Comparison of ENCODE assay signal across 8 cellular contexts in the genomic region with DNA sequence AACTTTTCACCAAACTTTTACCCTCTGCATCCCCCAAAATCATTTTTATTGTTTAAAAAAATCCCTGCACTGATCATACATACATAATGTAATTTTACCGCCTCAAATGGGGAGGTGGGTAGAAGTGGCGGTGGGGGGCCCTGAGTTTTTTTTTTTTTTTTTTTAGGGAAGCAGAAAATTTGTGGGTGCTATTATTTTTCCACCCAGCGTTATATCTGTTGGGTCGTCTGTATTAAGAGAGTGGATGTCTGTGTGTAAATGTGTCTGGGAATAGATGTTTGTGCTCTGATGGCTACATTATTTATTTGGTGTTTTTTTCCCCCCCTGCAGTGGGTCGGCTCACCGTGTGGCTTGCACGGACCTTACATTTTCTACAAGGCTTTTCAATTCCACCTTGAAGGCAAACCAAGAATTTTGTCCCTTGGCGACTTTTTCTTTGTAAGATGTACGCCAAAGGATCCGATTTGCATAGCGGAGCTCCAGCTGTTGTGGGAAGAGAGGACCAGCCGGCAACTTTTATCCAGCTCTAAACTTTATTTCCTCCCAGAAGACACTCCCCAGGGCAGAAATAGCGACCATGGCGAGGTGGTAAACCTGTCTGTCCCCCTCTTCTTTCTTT. TPM values are rescaled to one million over a fixed set of nuclear protein-coding genes. Genes with fewer than 3 reads are reported as not detected.
A peak's percentile ranks its signal among the peaks of the same experiment; 100 is the strongest.
DNase-seq lines count a peak whose midpoint lies in the region; ATAC-seq and TF ChIP-seq lines count a peak whose summit lies in the region.

No MANE protein-coding gene starts in this region.

- H3K27me3 ChIP-seq in CD8-positive, alpha-beta T cell (ENCODE audit: insufficient read depth, low read length): no peaks in the 10 kb centered on the region
- H3K27me3 ChIP-seq in ascending aorta (no peaks in the 10 kb centered on the region), iPS-20b (ENCODE audit: insufficient read depth, low read length) (peaks cover 69% of the 10 kb centered on the region), spleen (replicated peaks in 1 of 7) (no peaks in the 10 kb centered on the region)

- peak overlapping the region; percentile 95 for H3K27ac ChIP-seq in CD8-positive, alpha-beta T cell (ENCODE audit: low read depth, low read length)
- H3K27ac ChIP-seq in KOPT-K1 (ENCODE audit: low read depth, low read length, poor library complexity, severe bottlenecking): peak overlapping the region; percentile 94
- peak overlapping the region; percentile 99 for H3K27ac ChIP-seq in ascending aorta
- H3K27ac ChIP-seq in iPS-20b (ENCODE audit: low read length): no peak overlapping the region
- peak overlapping the region; percentile 97 to 99 (median 98) for H3K27ac ChIP-seq in spleen

- TF ChIP-seq POLR2A in spleen (IDR thresholded peaks at IDR 0.05): no peak

- peak overlapping the region; percentile 91 for H3K4me3 ChIP-seq in CD8-positive, alpha-beta T cell (ENCODE audit: low read depth, low read length)
- peak overlapping the region; percentile 84 to 89 for H3K4me3 ChIP-seq in ascending aorta
- H3K4me3 ChIP-seq in iPS-20b (ENCODE audit: low read length): peak overlapping the region; percentile 88
- peak overlapping the region; percentile 54 to 87 (median 74) for H3K4me3 ChIP-seq in spleen

- no peak for ATAC-seq in CD8-positive, alpha-beta T cell
- ATAC-seq in HG03469 (IDR thresholded peaks at IDR 0.05; ENCODE audit: unreplicated experiment): no peak

- peak overlapping the region; percentile 84 for H3K4me3 Mint-ChIP-seq in CD8-positive, alpha-beta T cell

- H3K36me3 ChIP-seq in CD8-positive, alpha-beta T cell (ENCODE audit: insufficient read depth, low read length): no peaks in the 10 kb centered on the region
- no peaks in the 10 kb centered on the region for H3K36me3 ChIP-seq in KOPT-K1 (ENCODE audit: insufficient read depth, low read length)
- no peaks in the 10 kb centered on the region for H3K36me3 ChIP-seq in ascending aorta
- no peaks in the 10 kb centered on the region for H3K36me3 ChIP-seq in iPS-20b (ENCODE audit: insufficient read depth, low read depth, low read length)
- H3K36me3 ChIP-seq in spleen: no peaks in the 10 kb centered on the region

- H3K9me3 Mint-ChIP-seq in CD8-positive, alpha-beta T cell: no peaks in the 10 kb centered on the region

- H3K4me1 Mint-ChIP-seq in CD8-positive, alpha-beta T cell (ENCODE audit: low read depth): peaks cover 51% of the 10 kb centered on the region

- no peak overlapping the region; the same call in 1 of the 2 replicates for H3K9ac ChIP-seq in iPS-20b (ENCODE audit: low read depth, low read length)

- H3K4me1 ChIP-seq in CD8-positive, alpha-beta T cell (ENCODE audit: insufficient read depth, low read length): peaks cover 32% of the 10 kb centered on the region
- H3K4me1 ChIP-seq in ascending aorta (peaks cover 0 to 25% of the 10 kb centered on the region in 2 donors), iPS-20b (ENCODE audit: insufficient read depth, low read length) (peaks cover 31% of the 10 kb centered on the region; the same call in 1 of the 2 replicates), spleen (peaks cover 25 to 73% (median 58%) of the 10 kb centered on the region in 6 donors)

- CTCF ChIA-PET in CD8-positive, alpha-beta T cell (lab: Charles Lee): interaction anchor here (0.7 to 8.4 kb wide), 13 partner anchors 10 to 378 kb away, joined by 3 to 60 read pairs (median 4); no protein-coding TSS in a partner anchor

- H3K9me3 ChIP-seq in CD8-positive, alpha-beta T cell (ENCODE audit: low read length): no peaks in the 10 kb centered on the region
- H3K9me3 ChIP-seq in KOPT-K1 (ENCODE audit: insufficient read depth, low read length, poor library complexity, severe bottlenecking): no peaks in the 10 kb centered on the region
- H3K9me3 ChIP-seq in ascending aorta: no peaks in the 10 kb centered on the region
- no peaks in the 10 kb centered on the region for H3K9me3 ChIP-seq in iPS-20b (ENCODE audit: insufficient read depth, low read depth, low read length)
- no peaks in the 10 kb centered on the region for H3K9me3 ChIP-seq in spleen

- no peak for TF ChIP-seq CTCF in CD8-positive, alpha-beta T cell (IDR thresholded peaks at IDR 0.05)
- no peak for TF ChIP-seq CTCF in ascending aorta (IDR thresholded peaks at IDR 0.05)
- no peak for TF ChIP-seq CTCF in spleen (IDR thresholded peaks at IDR 0.05 in 8 of 11, conservative IDR thresholded peaks at IDR 0.05 in 3 of 11)

- POLR2A ChIA-PET in CD8-positive, alpha-beta T cell (lab: Charles Lee): interaction anchor here (0.7 to 2.2 kb wide), 13 partner anchors 32 to 1231 kb away, joined by 3 to 11 read pairs (median 4); partner anchors contain the start of genes NRBF2 and RTKN2

- WGBS in spleen, 5 donors: 0% methylated on average over 14 of the region's 14 CpGs

- H3K36me3 Mint-ChIP-seq in CD8-positive, alpha-beta T cell: peaks cover 17% of the 10 kb centered on the region

- DNase-seq in CD8-positive, alpha-beta T cell: peak in 2 of 7 experiments; percentile 5 to 18
- DNase-seq in ascending aorta (ENCODE audit: low spot score in 2 of 2) (no peak), spleen (no peak), glomerular visceral epithelial cell (ENCODE audit: extremely low spot score) (no peak)
- DNase-seq in stimulated activated CD4-positive, alpha-beta T cell treated with anti-CD3 and anti-CD28 coated beads, Interleukin-4, amount 100 ng/mL, for 4 hours: no peak

- H3K27me3 Mint-ChIP-seq in CD8-positive, alpha-beta T cell (ENCODE audit: low read depth): no peaks in the 10 kb centered on the region

- peak overlapping the region; percentile 93 for H3K27ac Mint-ChIP-seq in CD8-positive, alpha-beta T cell

- intact Hi-C loops in CD8-positive, alpha-beta T cell (cut with DNase I, micrococcal nuclease): loop anchor here (2.0 to 10.0 kb wide), 10 partner anchors 33 to 1995 kb away; partner anchors contain the start of genes EGR2 (in 2 of the 2), CCDC6 (in 1 of the 2) and NRBF2 (in 1 of the 2)
- intact Hi-C loops in ascending aorta (cut with DNase I) (loop anchor here (2.0 to 10.0 kb wide), 7 partner anchors 65 to 957 kb away; partner anchors contain the start of genes RHOBTB1 and ZNF365), spleen (cut with DNase I; ENCODE audit: low total_unique reads) (no loop called here)

RNA-seq across cellular contexts. Expression of gene ARID5B, which starts 0.4 kb away (rescaled TPM):
- 10 to 100 TPM; 17.5 to 18.4 TPM for total RNA-seq in CD8-positive, alpha-beta T cell
- 92.5 TPM for total RNA-seq in ascending aorta
- 10 to 100 TPM; 40.1 to 70.7 (median 46.9) TPM for total RNA-seq in spleen
- polyA plus RNA-seq in spleen: 1 to 10 TPM; 5.6 to 9.0 (median 6.8) TPM
